Comparison of ENCODE assay signal across 10 cellular contexts in genomic region chr7:867406-868188, GRCh38. TPM values are rescaled to one million over a fixed set of nuclear protein-coding genes. Genes with fewer than 3 reads are reported as not detected.
DNase-seq lines count a peak whose midpoint lies in the region; ATAC-seq and TF ChIP-seq lines count a peak whose summit lies in the region.
"Had no signal": no experiment of that assay in that cellular context is flagged by ENCODE, and none has a peak within 500 bp of the region (broad histone marks: within the 10 kb centered on the region; RNA-seq: fewer than 3 reads in every experiment).

No MANE protein-coding gene starts in this region.

- BruUV-seq in A673 (replicated peaks; lab: Mats Ljungman, UMichigan), result no TSS peak

- H3K9me3 ChIP-seq in esophagus squamous epithelium (no peaks in the 10 kb centered on the region), muscle layer of colon (ENCODE audit: low read length) (no peaks in the 10 kb centered on the region), A673 (ENCODE audit: low read depth, low read length, poor library complexity, severe bottlenecking) (no peaks in the 10 kb centered on the region)
- H3K9me3 ChIP-seq: BLaER1 treated with 17β-estradiol and CSF1 and Interleukin-3, amounts not matched to agents 10 nM and 100 nM had no signal

- POLR2A ChIA-PET in A673 (lab: Charles Lee; ENCODE audit: low non-redundant PET), result no interaction called here

- no peak for ATAC-seq in HG03196 (IDR thresholded peaks at IDR 0.05; ENCODE audit: unreplicated experiment)
- ATAC-seq: T-helper 17 cell had no signal

- 55 to 67% methylated on average over 8 to 20 of the region's 22 CpGs for WGBS in esophagus squamous epithelium, 2 donors

- CTCF ChIA-PET in A673 (lab: Charles Lee), result no interaction called here

- H3K4me1 ChIP-seq in esophagus squamous epithelium, result peaks cover 15 to 24% (median 17%) of the 10 kb centered on the region in 3 donors
- peaks cover 26% of the 10 kb centered on the region for H3K4me1 ChIP-seq in muscle layer of colon (ENCODE audit: insufficient read depth, low read length)
- peaks cover 2% of the 10 kb centered on the region for H3K4me1 ChIP-seq in A673 (ENCODE audit: insufficient read depth, low read length, poor library complexity, severe bottlenecking)

- peak overlapping the region; percentile 87 for H3K27ac ChIP-seq in 22Rv1
- H3K27ac ChIP-seq in esophagus squamous epithelium, result peak overlapping the region; percentile 70 to 91 (median 86)
- H3K27ac ChIP-seq in muscle layer of colon (ENCODE audit: low read depth, low read length), result peak overlapping the region; percentile 83
- H3K27ac ChIP-seq in A673 (ENCODE audit: low read depth, low read length, poor library complexity, severe bottlenecking), result no peak overlapping the region

- peak in 1 of 4 donors; percentile 4 for TF ChIP-seq POLR2A in esophagus squamous epithelium (IDR thresholded peaks at IDR 0.05)

- no peak; the same call in 1 of the 2 replicates for TF ChIP-seq CTCF in 22Rv1 (IDR thresholded peaks at IDR 0.05)
- peak in 2 of 6 experiments; percentile 7 to 19 for TF ChIP-seq CTCF in esophagus squamous epithelium (IDR thresholded peaks at IDR 0.05)
- no peak for TF ChIP-seq CTCF in A673 (conservative IDR thresholded peaks at IDR 0.05; ENCODE audit: low read depth, low read length)

- H3K27me3 ChIP-seq in esophagus squamous epithelium (no peaks in the 10 kb centered on the region), muscle layer of colon (ENCODE audit: control insufficient read depth in 1 of 2, insufficient read depth in 2 of 2, low read length in 2 of 2) (no peaks in the 10 kb centered on the region), A673 (replicated peaks; ENCODE audit: insufficient read depth, low read depth, low read length, poor library complexity) (no peaks in the 10 kb centered on the region)
- H3K27me3 ChIP-seq: BLaER1 treated with 17β-estradiol and CSF1 and Interleukin-3, amounts not matched to agents 10 nM and 100 nM had no signal

- peak overlapping the region; percentile 23 for H3K9ac ChIP-seq in muscle layer of colon (ENCODE audit: low read length)

- DNase-seq in NCI-H460 (ENCODE audit: extremely low read depth, low read depth), result peak; percentile 94
- no peak for DNase-seq in esophagus squamous epithelium (lab: John Stamatoyannopoulos, UW)
- DNase-seq in A673 (ENCODE audit: low spot score), result no peak
- no peak for DNase-seq in activated CD4-positive, alpha-beta T cell treated with anti-CD3 and anti-CD28 coated beads for 48 hours
- no peak for DNase-seq in NCI-H187 treated with DMSO at 0.1 percent for 48 hours (lab: John Stamatoyannopoulos, UW)
- DNase-seq: T-helper 17 cell had no signal

- intact Hi-C loops in esophagus squamous epithelium (cut with DNase I), result no loop called here
- intact Hi-C loops in A673 (cut with micrococcal nuclease; ENCODE audit: unreplicated experiment), result no loop called here

- peaks cover 17 to 95% (median 28%) of the 10 kb centered on the region in 3 donors for H3K36me3 ChIP-seq in esophagus squamous epithelium
- peaks cover 53% of the 10 kb centered on the region for H3K36me3 ChIP-seq in muscle layer of colon (ENCODE audit: insufficient read depth, low read length)
- H3K36me3 ChIP-seq in A673 (ENCODE audit: insufficient read depth, low read length, poor library complexity, severe bottlenecking), result peaks cover 62% of the 10 kb centered on the region

- H3K4me3 ChIP-seq in esophagus squamous epithelium, result peak overlapping the region in 2 of 4 donors; percentile 0 to 37
- peak overlapping the region in 1 of 2 donors; percentile 19 for H3K4me3 ChIP-seq in muscle layer of colon (ENCODE audit: low read depth in 1 of 2, low read length in 2 of 2)
- no peak overlapping the region for H3K4me3 ChIP-seq in A673 (ENCODE audit: low read depth, low read length, poor library complexity, severe bottlenecking)
- H3K4me3 ChIP-seq: BLaER1 treated with 17β-estradiol and CSF1 and Interleukin-3, amounts not matched to agents 10 nM and 100 nM had no signal

RNA-seq across cellular contexts. Expression of gene GET4, which starts 8.8 kb away (rescaled TPM):
- 24.1 and 25.9 TPM in 2 replicates for total RNA-seq in NCI-H460 (2014; rRNA removed; shearing (Covaris generic))
- polyA plus RNA-seq in NCI-H460 (2014; cell fraction: nucleus; rRNA removed), result 60.5 and 79.9 TPM in 2 replicates
- total RNA-seq in esophagus squamous epithelium (10 to 100 TPM; 22.3 to 29.6 (median 27.8) TPM), A673 (2021) (49.7 and 51.9 TPM in 2 replicates)

RNA-seq across cellular contexts. Expression of gene SUN1, which starts 35.3 kb away (rescaled TPM):
- 70.7 and 78.1 TPM in 2 replicates for total RNA-seq in NCI-H460 (2014; rRNA removed; shearing (Covaris generic))
- 141 and 253 TPM in 2 replicates for polyA plus RNA-seq in NCI-H460 (2014; cell fraction: nucleus; rRNA removed)
- total RNA-seq in esophagus squamous epithelium (100 to 1,000 TPM in 3 of 4 donors, 10 to 100 TPM in 1; 78.0 to 113 (median 105) TPM), A673 (2021) (189 and 203 TPM in 2 replicates)
